ENCODE assay signal across 8 cellular contexts in the genomic region with DNA sequence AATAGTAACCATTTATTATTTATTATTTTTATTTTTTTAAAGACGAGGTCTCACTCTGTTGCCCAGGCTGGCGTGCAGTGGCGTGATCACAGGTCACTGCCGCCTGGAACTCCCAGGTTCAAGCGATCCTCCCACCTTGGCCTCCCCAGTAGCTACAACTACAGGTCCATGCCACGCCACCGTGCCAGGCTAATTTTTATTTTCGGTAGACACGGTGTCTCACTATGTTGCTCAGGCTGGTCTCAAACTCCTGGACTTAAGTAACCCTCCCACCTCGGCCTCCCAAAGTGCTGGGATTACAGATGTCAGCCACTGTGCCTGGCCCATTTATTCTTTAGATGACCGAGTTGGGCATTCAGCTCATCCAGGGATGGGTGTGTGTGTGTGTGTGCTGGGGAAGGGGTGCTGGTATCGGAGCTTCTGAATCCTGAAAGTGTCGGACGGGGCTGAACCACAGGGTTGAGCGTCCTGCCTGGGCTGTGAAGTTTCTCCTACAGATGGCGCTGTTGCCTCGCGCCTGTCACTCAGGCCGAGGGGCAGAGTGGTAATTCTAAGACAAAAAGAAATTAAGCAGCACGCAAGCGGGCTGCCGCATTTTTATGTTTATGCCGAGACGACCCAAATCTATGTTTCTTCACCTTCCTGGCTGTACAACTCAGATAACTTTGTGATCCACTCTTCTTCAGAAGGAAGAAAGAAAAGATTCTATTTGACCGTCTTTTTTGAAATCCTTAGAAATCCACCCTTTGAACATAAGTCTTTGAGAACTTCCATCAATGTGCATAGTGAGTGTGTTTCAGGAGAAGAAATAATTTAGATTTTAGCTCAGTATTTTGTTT.
DNase-seq lines count a peak whose midpoint lies in the region; ATAC-seq and TF ChIP-seq lines count a peak whose summit lies in the region.

No MANE protein-coding gene starts in this region.

- WGBS in heart right ventricle, 2 donors: 39 to 40% methylated on average over 25 of the region's 25 CpGs

- peak; percentile 53 for DNase-seq in activated gamma-delta T cell treated with Interleukin-2 at 50 U/mL for 16 hours
- no peak for DNase-seq in activated gamma-delta T cell (lab: John Stamatoyannopoulos, UW)
- DNase-seq in KBM-7: peak; percentile 85
- peak; percentile 83 for DNase-seq in adipocyte (ENCODE audit: low read depth)
- peak; percentile 57 to 69 for DNase-seq in heart right ventricle
- DNase-seq in retina: peak; percentile 87

- H3K4me3 ChIP-seq in adipocyte (ENCODE audit: low read length) (no peak overlapping the region), heart right ventricle (no peak overlapping the region)

- intact Hi-C loops in heart right ventricle (cut with DNase I): loop anchor here in 8 of 10 donors (5.0 to 10.0 kb wide), 7 partner anchors 154 to 1684 kb away; no protein-coding TSS in a partner anchor

- H3K27me3 ChIP-seq in adipocyte (replicated peaks; ENCODE audit: control insufficient read depth, insufficient read depth, low read length): peaks cover 19% of the 10 kb centered on the region
- H3K27me3 ChIP-seq in heart right ventricle: peaks cover 0 to 20% (median 0%) of the 10 kb centered on the region in 7 donors

- H3K27ac ChIP-seq in heart right ventricle: no peak overlapping the region

- H3K9me3 ChIP-seq in adipocyte (ENCODE audit: control insufficient read depth, low read length): no peaks in the 10 kb centered on the region
- H3K9me3 ChIP-seq in heart right ventricle: no peaks in the 10 kb centered on the region

- peak overlapping the region; percentile 22 for H3K9ac ChIP-seq in adipocyte (ENCODE audit: low read length)

- no peaks in the 10 kb centered on the region for H3K4me1 ChIP-seq in adipocyte (ENCODE audit: control insufficient read depth, insufficient read depth, low read length)
- peaks cover 0 to 13% (median 0%) of the 10 kb centered on the region in 9 donors for H3K4me1 ChIP-seq in heart right ventricle

- H3K36me3 ChIP-seq in adipocyte (ENCODE audit: control insufficient read depth, insufficient read depth, low read length, severe bottlenecking) (no peaks in the 10 kb centered on the region), heart right ventricle (no peaks in the 10 kb centered on the region)

- TF ChIP-seq CTCF in heart right ventricle (IDR thresholded peaks at IDR 0.05): peak; percentile 78 to 92 (median 88)

- ATAC-seq in SK-N-SH treated with all-trans-retinoic acid at 6 μM for 48 hours (peak; percentile 26; the same call in 1 of the 3 replicates), heart right ventricle (peak; percentile 69 to 92 (median 84)), GM19467 (IDR thresholded peaks at IDR 0.05; ENCODE audit: unreplicated experiment) (no peak)

- in situ Hi-C loops in KBM-7 (cut with MboI; ENCODE audit: low pct_unique_long_range_greater_than_20kb, low sequenced_read_pairs): no loop called here

TF ChIP-seq in SK-N-SH treated with all-trans-retinoic acid at 6 μM for 48 hours, 23 proteins besides CTCF, POLR2A, EP300 and RAD21:
- TF ChIP-seq, protein P1, sequence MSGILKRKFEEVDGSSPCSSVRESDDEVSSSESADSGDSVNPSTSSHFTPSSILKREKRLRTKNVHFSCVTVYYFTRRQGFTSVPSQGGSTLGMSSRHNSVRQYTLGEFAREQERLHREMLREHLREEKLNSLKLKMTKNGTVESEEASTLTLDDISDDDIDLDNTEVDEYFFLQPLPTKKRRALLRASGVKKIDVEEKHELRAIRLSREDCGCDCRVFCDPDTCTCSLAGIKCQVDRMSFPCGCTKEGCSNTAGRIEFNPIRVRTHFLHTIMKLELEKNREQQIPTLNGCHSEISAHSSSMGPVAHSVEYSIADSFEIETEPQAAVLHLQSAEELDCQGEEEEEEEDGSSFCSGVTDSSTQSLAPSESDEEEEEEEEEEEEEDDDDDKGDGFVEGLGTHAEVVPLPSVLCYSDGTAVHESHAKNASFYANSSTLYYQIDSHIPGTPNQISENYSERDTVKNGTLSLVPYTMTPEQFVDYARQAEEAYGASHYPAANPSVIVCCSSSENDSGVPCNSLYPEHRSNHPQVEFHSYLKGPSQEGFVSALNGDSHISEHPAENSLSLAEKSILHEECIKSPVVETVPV (CRISPR knock-in tag; IDR thresholded peaks at IDR 0.05): no peak
- TF ChIP-seq ZNF8 (CRISPR knock-in tag; IDR thresholded peaks at IDR 0.05) (no peak), ZNF565 (CRISPR knock-in tag; conservative IDR thresholded peaks at IDR 0.05; ENCODE audit: low read depth) (no peak)
